Comparison of ENCODE assay signal across 17 cellular contexts in the genomic region with DNA sequence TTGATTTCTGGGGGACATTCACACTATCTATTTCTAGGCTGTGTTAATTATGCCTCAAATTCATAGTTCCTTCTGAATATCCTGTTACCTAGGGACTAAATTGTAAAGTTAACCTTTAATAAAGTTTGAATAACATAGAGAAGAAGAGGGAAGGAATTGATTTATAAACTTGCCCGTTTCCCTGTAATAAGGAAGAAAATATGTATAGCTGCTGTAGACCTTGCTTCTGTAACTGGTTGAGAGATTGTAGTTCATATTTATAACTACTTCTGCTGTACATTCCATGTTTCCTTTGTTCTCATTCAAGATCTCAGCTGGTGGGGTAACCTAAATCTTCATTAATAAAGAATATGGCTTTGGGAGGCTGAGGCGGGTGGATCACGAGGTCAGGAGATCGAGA. TPM values are rescaled to one million over a fixed set of nuclear protein-coding genes. Genes with fewer than 3 reads are reported as not detected.
DNase-seq lines count a peak whose midpoint lies in the region; ATAC-seq and TF ChIP-seq lines count a peak whose summit lies in the region.
"Had no signal": no experiment of that assay in that cellular context is flagged by ENCODE, and none has a peak within 500 bp of the region (broad histone marks: within the 10 kb centered on the region; RNA-seq: fewer than 3 reads in every experiment).

No MANE protein-coding gene starts in this region.

- H3K79me2 ChIP-seq in Karpas-422 (ENCODE audit: low read length) (peaks cover 96% of the 10 kb centered on the region), hepatocyte (peaks cover 98% of the 10 kb centered on the region)

- peaks cover 0 to 74% (median 13%) of the 10 kb centered on the region in 11 experiments; a peak in 9 of 22 replicates for H4K20me1 ChIP-seq in BLaER1 treated with 17β-estradiol and CSF1 and Interleukin-3, amounts not matched to agents 10 nM and 100 nM
- H4K20me1 ChIP-seq in Karpas-422 (ENCODE audit: insufficient read depth, low read depth, low read length) (no peaks in the 10 kb centered on the region), hepatocyte (ENCODE audit: insufficient read depth, poor library complexity, severe bottlenecking) (peaks cover 4% of the 10 kb centered on the region)

- 95 to 96% methylated on average over 4 of the region's 4 CpGs for WGBS in upper lobe of left lung, 2 donors
- 95% methylated on average over 4 of the region's 4 CpGs for WGBS in hepatocyte (ENCODE audit: low lambda C conversion rate, missing lambda C conversion rate)

- no peaks in the 10 kb centered on the region for H3K9me2 ChIP-seq in Karpas-422 (replicated peaks; ENCODE audit: insufficient read depth, low read length)
- no peaks in the 10 kb centered on the region for H3K9me2 ChIP-seq in hepatocyte (replicated peaks; ENCODE audit: insufficient read depth)

- peak overlapping the region in 5 of 11 experiments; percentile 22 to 46 (median 40); a peak in 6 of 22 replicates for H3K4me2 ChIP-seq in BLaER1 treated with 17β-estradiol and CSF1 and Interleukin-3, amounts not matched to agents 10 nM and 100 nM
- H3K4me2 ChIP-seq in Karpas-422 (ENCODE audit: low read depth, low read length, poor library complexity, severe bottlenecking), result peak overlapping the region; percentile 74
- H3K4me2 ChIP-seq in hepatocyte, result no peak overlapping the region

- peaks cover 3 to 8% (median 6%) of the 10 kb centered on the region in 11 experiments; a peak in 17 of 22 replicates for H3K9me3 ChIP-seq in BLaER1 treated with 17β-estradiol and CSF1 and Interleukin-3, amounts not matched to agents 10 nM and 100 nM (replicated peaks in 1 of 11)
- H3K9me3 ChIP-seq in Karpas-422 (ENCODE audit: low read length) (no peaks in the 10 kb centered on the region), mucosa of descending colon (no peaks in the 10 kb centered on the region), upper lobe of left lung (no peaks in the 10 kb centered on the region), hepatocyte (ENCODE audit: low read depth) (no peaks in the 10 kb centered on the region)
- H3K9me3 ChIP-seq: BE2C, Caco-2 had no signal

- no peak overlapping the region for H3K4me3 ChIP-seq in BLaER1 treated with 17β-estradiol and CSF1 and Interleukin-3, amounts not matched to agents 10 nM and 100 nM
- H3K4me3 ChIP-seq in Karpas-422 (ENCODE audit: low read length) (no peak overlapping the region), mucosa of descending colon (no peak overlapping the region), upper lobe of left lung (no peak overlapping the region), hepatocyte (no peak overlapping the region)
- H3K4me3 ChIP-seq: BLaER1 had no signal

- intact Hi-C loops in left colon (cut with DNase I, micrococcal nuclease) (no loop called here), mucosa of descending colon (cut with DNase I, micrococcal nuclease) (no loop called here)

- DNase-seq in Karpas-422 (no peak), left colon (no peak), mucosa of descending colon (no peak), upper lobe of left lung (no peak), NCI-H2227 treated with DMSO at 0.1 percent for 48 hours (lab: John Stamatoyannopoulos, UW) (no peak), hepatocyte (ENCODE audit: low spot score) (no peak), NCI-H2107 treated with DMSO at 0.1 percent for 48 hours (lab: John Stamatoyannopoulos, UW; ENCODE audit: unreplicated experiment) (no peak)
- DNase-seq: 8988T; BE2C; Caco-2; Calu3; CD4-positive, alpha-beta T cell; CD8-positive, alpha-beta T cell; DMS79 treated with DMSO at 0.1 percent for 48 hours had no signal

- H2AFZ ChIP-seq in Karpas-422 (ENCODE audit: low read length), result no peak overlapping the region
- no peak overlapping the region for H2AFZ ChIP-seq in hepatocyte

- peak; percentile 80 for ATAC-seq in left colon
- ATAC-seq in mucosa of descending colon, result peak; percentile 50
- ATAC-seq in upper lobe of left lung (ENCODE audit: low FRiP score in 2 of 2), result no peak
- ATAC-seq: CD8-positive, alpha-beta T cell had no signal

- TF ChIP-seq POLR2A in upper lobe of left lung (IDR thresholded peaks at IDR 0.05), result no peak

- no peak for TF ChIP-seq CTCF in mucosa of descending colon (IDR thresholded peaks at IDR 0.05)
- TF ChIP-seq CTCF in upper lobe of left lung (IDR thresholded peaks at IDR 0.05), result no peak
- no peak for TF ChIP-seq CTCF in hepatocyte (IDR thresholded peaks at IDR 0.05; ENCODE audit: poor library complexity)

- H3K4me1 ChIP-seq in BLaER1 treated with 17β-estradiol and CSF1 and Interleukin-3, amounts not matched to agents 10 nM and 100 nM, result peaks cover 17 to 37% (median 32%) of the 10 kb centered on the region in 10 experiments; a peak in 19 of 20 replicates
- H3K4me1 ChIP-seq in Karpas-422 (ENCODE audit: low read length), result peaks cover 66% of the 10 kb centered on the region
- H3K4me1 ChIP-seq in mucosa of descending colon (ENCODE audit: low read depth), result no peaks in the 10 kb centered on the region
- peaks cover 0 to 8% (median 5%) of the 10 kb centered on the region in 4 donors for H3K4me1 ChIP-seq in upper lobe of left lung
- H3K4me1 ChIP-seq in hepatocyte (ENCODE audit: insufficient read depth), result no peaks in the 10 kb centered on the region
- H3K4me1 ChIP-seq: BE2C, Caco-2 had no signal

- peak overlapping the region in 7 of 11 experiments; percentile 2 to 46 (median 27); a peak in 7 of 22 replicates for H3K27ac ChIP-seq in BLaER1 treated with 17β-estradiol and CSF1 and Interleukin-3, amounts not matched to agents 10 nM and 100 nM
- peak overlapping the region; percentile 94 for H3K27ac ChIP-seq in Karpas-422 (ENCODE audit: low read length)
- no peak overlapping the region for H3K27ac ChIP-seq in upper lobe of left lung
- H3K27ac ChIP-seq in hepatocyte, result no peak overlapping the region
- H3K27ac ChIP-seq: BLaER1, C4-2B had no signal

- H3K9ac ChIP-seq in BLaER1 treated with 17β-estradiol and CSF1 and Interleukin-3, amounts not matched to agents 10 nM and 100 nM, result no peak overlapping the region
- peak overlapping the region; percentile 55; the same call in 1 of the 2 replicates for H3K9ac ChIP-seq in Karpas-422 (ENCODE audit: low read length)
- H3K9ac ChIP-seq: BLaER1 had no signal

- H3K27me3 ChIP-seq in BLaER1 treated with 17β-estradiol and CSF1 and Interleukin-3, amounts not matched to agents 10 nM and 100 nM, result no peaks in the 10 kb centered on the region
- no peaks in the 10 kb centered on the region for H3K27me3 ChIP-seq in Karpas-422 (ENCODE audit: low read length)
- no peaks in the 10 kb centered on the region for H3K27me3 ChIP-seq in upper lobe of left lung
- H3K27me3 ChIP-seq in hepatocyte, result no peaks in the 10 kb centered on the region
- H3K27me3 ChIP-seq: BE2C, BLaER1 had no signal

- peaks cover 0 to 26% (median 6%) of the 10 kb centered on the region in 11 experiments; a peak in 8 of 22 replicates for H3K36me3 ChIP-seq in BLaER1 treated with 17β-estradiol and CSF1 and Interleukin-3, amounts not matched to agents 10 nM and 100 nM
- H3K36me3 ChIP-seq in Karpas-422 (ENCODE audit: insufficient read depth, low read length) (no peaks in the 10 kb centered on the region), mucosa of descending colon (ENCODE audit: low read depth) (no peaks in the 10 kb centered on the region), upper lobe of left lung (no peaks in the 10 kb centered on the region), hepatocyte (replicated peaks; ENCODE audit: insufficient read depth, low read depth) (no peaks in the 10 kb centered on the region)
- H3K36me3 ChIP-seq: BE2C had no signal

- TF ChIP-seq EP300 in upper lobe of left lung (IDR thresholded peaks at IDR 0.05), result no peak

RNA-seq across cellular contexts. Expression of gene NF1, which starts 19.2 kb away (rescaled TPM):
- 56.6 and 164 TPM in 2 replicates for total RNA-seq in Karpas-422 (2014; rRNA removed; shearing (Covaris generic); ENCODE audit: low replicate concordance)
- total RNA-seq in left colon (10 to 100 TPM; 48.9 to 61.4 TPM), mucosa of descending colon (10 to 100 TPM; 51.9 to 67.6 (median 52.4) TPM), upper lobe of left lung (10 to 100 TPM; 35.5 to 85.1 (median 47.1) TPM), hepatocyte (37.4 and 45.9 TPM in 2 replicates)
- polyA plus RNA-seq in hepatocyte, result 8.4 and 11.4 TPM in 2 replicates

Comparison
In these comparisons a context has a peak if more than half of its experiments do, and no peak if none do; other contexts are left out.
1. H3K27ac ChIP-seq: peak in BLaER1 treated with 17β-estradiol and CSF1 and Interleukin-3, amounts not matched to agents 10 nM and 100 nM (7 of 11) and Karpas-422 (single experiment); none in upper lobe of left lung (0 of 4) and hepatocyte (single experiment).
2. ATAC-seq: peak in left colon (single experiment) and mucosa of descending colon (single experiment); none in upper lobe of left lung (0 of 2).